ENCODE assay signal across 19 cellular contexts in the genomic region with DNA sequence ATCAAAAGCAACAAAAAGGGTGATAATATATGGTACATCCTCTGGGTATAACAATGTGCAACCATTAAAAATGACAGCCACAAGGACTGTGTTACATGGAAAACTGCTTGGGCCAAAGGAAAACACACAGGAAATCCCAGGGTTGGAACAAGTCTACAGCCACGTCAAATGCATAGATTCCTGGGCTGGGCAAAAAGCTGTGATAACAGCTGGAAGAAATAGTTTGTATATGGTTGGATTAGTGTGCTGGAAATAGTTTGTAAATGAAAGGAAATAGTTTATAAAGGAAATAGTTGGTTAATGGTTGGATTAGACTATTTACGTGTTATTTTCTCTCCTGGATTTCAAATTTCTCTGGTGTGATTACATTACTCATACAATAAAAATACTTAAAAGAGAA. TPM values are rescaled to one million over a fixed set of nuclear protein-coding genes. Genes with fewer than 3 reads are reported as not detected.
DNase-seq lines count a peak whose midpoint lies in the region; ATAC-seq and TF ChIP-seq lines count a peak whose summit lies in the region.
"Had no signal": no experiment of that assay in that cellular context is flagged by ENCODE, and none has a peak within 500 bp of the region (broad histone marks: within the 10 kb centered on the region; RNA-seq: fewer than 3 reads in every experiment).

No MANE protein-coding gene starts in this region.

- TF ChIP-seq CTCF in AG04450 (IDR thresholded peaks at IDR 0.05; ENCODE audit: low read depth, low read length), result no peak

- H3K36me3 ChIP-seq in MG63, result no peaks in the 10 kb centered on the region
- H3K36me3 ChIP-seq: BLaER1, Peyer's patch had no signal

- no peak overlapping the region for H3K4me3 ChIP-seq in AG04450 (ENCODE audit: low read depth, low read length)
- peak overlapping the region; percentile 46 for H3K4me3 ChIP-seq in MG63
- H3K4me3 ChIP-seq: BLaER1 had no signal

- peaks cover 2% of the 10 kb centered on the region; the same call in 1 of the 2 replicates for H3K9me3 ChIP-seq in AG04450 (ENCODE audit: control insufficient read depth, insufficient read depth, low read length)
- no peaks in the 10 kb centered on the region for H3K9me3 ChIP-seq in MG63
- H3K9me3 ChIP-seq: BLaER1, Peyer's patch had no signal

- no peak for ATAC-seq in left ventricle myocardium superior

- CTCF ChIA-PET in AG04450 (lab: Charles Lee), result interaction anchor here (2.2 kb wide), 1 partner anchor 193 kb away, joined by 12 read pairs; no protein-coding TSS in a partner anchor

- no peaks in the 10 kb centered on the region for H3K27me3 ChIP-seq in AG04450 (ENCODE audit: control insufficient read depth, insufficient read depth, low read length)
- H3K27me3 ChIP-seq in MG63, result no peaks in the 10 kb centered on the region
- H3K27me3 ChIP-seq: BLaER1, Peyer's patch had no signal

- intact Hi-C loops in left ventricle myocardium superior (cut with micrococcal nuclease), result loop anchor here (10.0 kb wide), 1 partner anchor 187 kb away; no protein-coding TSS in a partner anchor

- H3K27ac ChIP-seq in AG04450 (ENCODE audit: low read depth, low read length), result no peak overlapping the region
- H3K27ac ChIP-seq: BLaER1 had no signal

- POLR2A ChIA-PET in AG04450 (lab: Yijun Ruan, JAX), result no interaction called here

- DNase-seq in AG04450 (ENCODE audit: low read depth, low spot score) (peak; percentile 26), MG63 (peak; percentile 52), dermis blood vessel endothelial cell (peak; percentile 72), lung microvascular endothelial cell (ENCODE audit: low read depth in 2 of 2) (peak; percentile 63 to 88), NCI-H2227 (lab: John Stamatoyannopoulos, UW; ENCODE audit: unreplicated experiment) (no peak), left ventricle myocardium superior (no peak), mucosa of gallbladder (ENCODE audit: low spot score) (no peak), Kasumi-1 (lab: John Stamatoyannopoulos, UW) (no peak)
- DNase-seq: Calu3; CD4-positive, alpha-beta memory T cell; GOT3; KG1; NCI-H1048; NCI-H1436; NCI-H1930; NCI-H526; Peyer's patch had no signal

RNA-seq across cellular contexts. Expression of gene HSD17B2, which starts 2.6 kb away (rescaled TPM):
- 14.0 and 14.1 TPM in 2 replicates for polyA plus RNA-seq in AG04450 (2011; rRNA removed)
- polyA minus RNA-seq in AG04450 (2011; rRNA and poly(A)+ RNA removed), result 11.7 and 12.6 TPM in 2 replicates
- total RNA-seq in MG63 (2014; rRNA removed; shearing (Covaris generic); ENCODE audit: low replicate concordance), result 1.9 and 7.0 TPM in 2 replicates
- 181 and 215 TPM in 2 replicates for total RNA-seq in dermis blood vessel endothelial cell
- total RNA-seq in lung microvascular endothelial cell, result 155 and 398 TPM in 2 replicates
- total RNA-seq in left ventricle myocardium superior, result not detected
- 114 TPM for total RNA-seq in mucosa of gallbladder
- total RNA-seq: CD4-positive, alpha-beta memory T cell; SK-MEL-5 had no signal
- polyA plus RNA-seq: CD4-positive, alpha-beta memory T cell had no signal

RNA-seq across cellular contexts. Expression of gene SDR42E1, which starts 26.4 kb away (rescaled TPM):
- polyA plus RNA-seq in AG04450 (2011; rRNA removed), result 0.99 and 1.4 TPM in 2 replicates
- 0.87 and 1.0 TPM in 2 replicates for polyA minus RNA-seq in AG04450 (2011; rRNA and poly(A)+ RNA removed)
- 1.2 and 2.7 TPM in 2 replicates for total RNA-seq in MG63 (2014; rRNA removed; shearing (Covaris generic); ENCODE audit: low replicate concordance)
- 8.7 and 10.5 TPM in 2 replicates for total RNA-seq in dermis blood vessel endothelial cell
- total RNA-seq in lung microvascular endothelial cell, result 3.7 and 4.2 TPM in 2 replicates
- 0.92 TPM for total RNA-seq in left ventricle myocardium superior
- total RNA-seq in mucosa of gallbladder, result 10.5 TPM
- total RNA-seq: SK-MEL-5 had no signal

Comparison
In these comparisons a context has a peak if more than half of its experiments do, and no peak if none do; other contexts are left out.
1. DNase-seq: peak in AG04450 (single experiment), MG63 (single experiment), dermis blood vessel endothelial cell (single experiment) and lung microvascular endothelial cell (2 of 2); none in NCI-H2227 (single experiment), left ventricle myocardium superior (single experiment), mucosa of gallbladder (single experiment) and Kasumi-1 (0 of 2).
2. RNA of gene HSD17B2, which starts 2.6 kb away (total RNA-seq): 155 to 398 TPM in lung microvascular endothelial cell, 181 to 215 TPM in dermis blood vessel endothelial cell and 114 TPM in mucosa of gallbladder (single experiment); 1.9 to 7.0 TPM in MG63 and not detected in left ventricle myocardium superior (single experiment); every median in the first group is over 10 times any median in the second.